Comparison of ENCODE assay signal across 23 cellular contexts in the genomic region with DNA sequence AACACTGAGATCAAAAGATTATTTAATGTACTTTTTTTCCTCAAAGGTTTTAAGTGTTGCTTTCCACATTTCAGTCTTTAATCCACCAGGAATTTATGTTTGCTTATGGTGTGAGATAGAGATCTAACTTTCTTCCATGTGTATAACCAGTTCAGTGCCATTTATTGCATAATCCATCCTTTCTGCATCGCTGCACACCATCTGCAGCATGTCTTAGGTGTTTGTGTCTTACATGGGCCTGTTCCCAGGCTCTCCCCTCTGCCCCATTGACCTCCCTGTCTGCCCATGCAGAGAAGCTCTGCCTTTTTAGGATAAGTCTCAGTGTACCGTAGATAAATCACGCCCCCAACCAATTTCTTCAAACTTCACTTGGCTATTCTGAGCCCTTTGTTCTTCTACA. TPM values are rescaled to one million over a fixed set of nuclear protein-coding genes. Genes with fewer than 3 reads are reported as not detected.
DNase-seq lines count a peak whose midpoint lies in the region; TF ChIP-seq lines count a peak whose summit lies in the region.
"Had no signal": no experiment of that assay in that cellular context is flagged by ENCODE, and none has a peak within 500 bp of the region (broad histone marks: within the 10 kb centered on the region; RNA-seq: fewer than 3 reads in every experiment).

No MANE protein-coding gene starts in this region.

- POLR2A ChIA-PET in HEK293T (lab: Yijun Ruan, JAX) = no interaction called here

- no peak for TF ChIP-seq CTCF in retinal pigment epithelial cell (conservative IDR thresholded peaks at IDR 0.05; ENCODE audit: low read depth, low read length)

- CTCF ChIA-PET in HEK293T (lab: Yijun Ruan, JAX) = no interaction called here

- peak; percentile 12 for DNase-seq in SIG-M5 treated with dmso at 0.1 percent for 504 hours (lab: John Stamatoyannopoulos, UW; ENCODE audit: unreplicated experiment)
- no peak for DNase-seq in SIG-M5 (lab: John Stamatoyannopoulos, UW)
- peak; percentile 34 for DNase-seq in NCI-H524 treated with DMSO at 0.1 percent for 48 hours (lab: John Stamatoyannopoulos, UW)
- peak; percentile 25 for DNase-seq in fibroblast of gingiva (ENCODE audit: low read depth)
- peak; percentile 61 for DNase-seq in retinal pigment epithelial cell (ENCODE audit: low read depth)
- no peak for DNase-seq in stimulated activated naive CD4-positive, alpha-beta T cell treated with Interleukin-2 at 50 U/mL for 16 hours (lab: John Stamatoyannopoulos, UW)
- no peak for DNase-seq in HEK293T (ENCODE audit: extremely low spot score)
- DNase-seq in A172 (ENCODE audit: low spot score) = no peak
- DNase-seq: activated CD4-positive, alpha-beta T cell treated with anti-CD3 and anti-CD28 coated beads for 36 hours; activated naive CD8-positive, alpha-beta T cell treated with anti-CD3 and anti-CD28 coated beads, Interleukin-2, amount 50 U/mL, for 24 hours; CD4-positive, alpha-beta T cell; EL; gastrocnemius medialis; HFFc6; midbrain; NCI-H1092; NCI-H2081; NCI-H748 treated with DMSO at 0.1 percent for 48 hours; Peyer's patch; psoas muscle; T1000 had no signal

- no peak overlapping the region for H3K4me3 ChIP-seq in retinal pigment epithelial cell (ENCODE audit: low read length)
- H3K4me3 ChIP-seq: gastrocnemius medialis, Peyer's patch, psoas muscle, suprapubic skin, vagina had no signal

TF ChIP-seq in HEK293T, 16 proteins besides CTCF, POLR2A, EP300 and RAD21:
- TF ChIP-seq ARNT (IDR thresholded peaks at IDR 0.05) = no peak
- TF ChIP-seq TARDBP (IDR thresholded peaks at IDR 0.05) = no peak
- TF ChIP-seq SP1 (IDR thresholded peaks at IDR 0.05) = no peak

RNA-seq across cellular contexts. Expression of a gene that starts 30.3 kb away (rescaled TPM):
- total RNA-seq in A172 (2014; rRNA removed; shearing (Covaris generic)) = 28.9 and 29.6 TPM in 2 replicates

RNA-seq across cellular contexts. Expression of a gene that starts 30.6 kb away (rescaled TPM):
- total RNA-seq in A172 (2014; rRNA removed; shearing (Covaris generic)) = 128 and 135 TPM in 2 replicates

RNA-seq across cellular contexts. Expression of a gene that starts 36.8 kb away (rescaled TPM):
- total RNA-seq in A172 (2014; rRNA removed; shearing (Covaris generic)) = 1.7 and 4.9 TPM in 2 replicates

Comparison
In these comparisons a context has a peak if more than half of its experiments do, and no peak if none do; other contexts are left out.
1. DNase-seq: peak in SIG-M5 treated with dmso at 0.1 percent for 504 hours (single experiment), NCI-H524 treated with DMSO at 0.1 percent for 48 hours (single experiment), fibroblast of gingiva (single experiment) and retinal pigment epithelial cell (single experiment); none in SIG-M5 (single experiment), stimulated activated naive CD4-positive, alpha-beta T cell treated with Interleukin-2 at 50 U/mL for 16 hours (single experiment), HEK293T (single experiment) and A172 (single experiment).